ENCODE assay signal across 13 cellular contexts in genomic region chr17:14886200-14886739, GRCh38.
DNase-seq lines count a peak whose midpoint lies in the region; TF ChIP-seq lines count a peak whose summit lies in the region.
"Had no signal": no experiment of that assay in that cellular context is flagged by ENCODE, and none has a peak within 500 bp of the region (broad histone marks: within the 10 kb centered on the region; RNA-seq: fewer than 3 reads in every experiment).

No MANE protein-coding gene starts in this region.

- TF ChIP-seq CTCF in AG10803 (conservative IDR thresholded peaks at IDR 0.05; ENCODE audit: low read length), result peak; percentile 39

- DNase-seq in AG10803 (ENCODE audit: low read depth), result peak; percentile 14
- DNase-seq in HEK293T (ENCODE audit: extremely low spot score), result peak; percentile 7
- peak; percentile 12 for DNase-seq in SW480 (ENCODE audit: low spot score)
- peak; percentile 3 for DNase-seq in foreskin melanocyte
- DNase-seq in stimulated activated CD4-positive, alpha-beta T cell treated with anti-CD3 and anti-CD28 coated beads, Interleukin-4, amount 100 ng/mL, for 4 hours, result no peak
- no peak for DNase-seq in NCI-H1105 (lab: John Stamatoyannopoulos, UW)
- no peak for DNase-seq in GOT3 (lab: John Stamatoyannopoulos, UW)
- DNase-seq in substantia nigra (lab: John Stamatoyannopoulos, UW), result no peak
- DNase-seq: activated CD4-positive, alpha-beta T cell treated with anti-CD3 and anti-CD28 coated beads, Interleukin-2, amount 50 U/mL, for 48 hours; anterior cingulate cortex; heart right ventricle; naive thymus-derived CD8-positive, alpha-beta T cell; NK-92 treated with Interleukin-12 subunit alpha and Interleukin-12 subunit beta, amount 100 ng/mL, for 24 hours had no signal

- no peak overlapping the region for H3K4me3 ChIP-seq in AG10803 (ENCODE audit: low read length)
- H3K4me3 ChIP-seq: heart right ventricle had no signal

- POLR2A ChIA-PET in HEK293T (lab: Yijun Ruan, JAX), result no interaction called here

- no peak overlapping the region for H3K27ac ChIP-seq in substantia nigra (ENCODE audit: low read depth, low read length, poor library complexity, severe bottlenecking)
- H3K27ac ChIP-seq: heart right ventricle had no signal

- CTCF ChIA-PET in HEK293T (lab: Yijun Ruan, JAX), result interaction anchor here (0.6 to 1.0 kb wide), 3 partner anchors 33 to 355 kb away, joined by 3 to 4 read pairs (median 4); no protein-coding TSS in a partner anchor

TF ChIP-seq in HEK293T, 16 proteins besides CTCF, POLR2A, EP300 and RAD21:
- no peak for TF ChIP-seq FOXK2 (IDR thresholded peaks at IDR 0.05)
- no peak for TF ChIP-seq CTBP1 (IDR thresholded peaks at IDR 0.05; ENCODE audit: borderline replicate concordance)
- no peak for TF ChIP-seq BHLHE40 (IDR thresholded peaks at IDR 0.05; ENCODE audit: borderline replicate concordance)
- no peak for TF ChIP-seq HDGF (IDR thresholded peaks at IDR 0.05; ENCODE audit: borderline replicate concordance)
- no peak for TF ChIP-seq FOXA1 (IDR thresholded peaks at IDR 0.05)
- TF ChIP-seq L3MBTL2 (conservative IDR thresholded peaks at IDR 0.05), result no peak
- TF ChIP-seq PKNOX1 (IDR thresholded peaks at IDR 0.05), result no peak
- no peak for TF ChIP-seq FOXM1 (IDR thresholded peaks at IDR 0.05; ENCODE audit: borderline replicate concordance)
- TF ChIP-seq TARDBP (IDR thresholded peaks at IDR 0.05), result no peak
- no peak for TF ChIP-seq ARNT (IDR thresholded peaks at IDR 0.05)
- TF ChIP-seq ZNF384 (IDR thresholded peaks at IDR 0.05), result no peak
- no peak for TF ChIP-seq SP1 (IDR thresholded peaks at IDR 0.05)
- TF ChIP-seq ELF4 (IDR thresholded peaks at IDR 0.05), result no peak
- no peak for TF ChIP-seq SUZ12 (IDR thresholded peaks at IDR 0.05)
- TF ChIP-seq LEF1 (IDR thresholded peaks at IDR 0.05; ENCODE audit: borderline replicate concordance), result no peak
- no peak for TF ChIP-seq NFRKB (IDR thresholded peaks at IDR 0.05)

Comparison
In these comparisons a context has a peak if more than half of its experiments do, and no peak if none do; other contexts are left out.
1. DNase-seq: peak in AG10803 (single experiment), HEK293T (single experiment), SW480 (single experiment) and foreskin melanocyte (single experiment); none in stimulated activated CD4-positive, alpha-beta T cell treated with anti-CD3 and anti-CD28 coated beads, Interleukin-4, amount 100 ng/mL, for 4 hours (0 of 2), NCI-H1105 (single experiment), GOT3 (single experiment) and substantia nigra (0 of 49).